In the genomic region with DNA sequence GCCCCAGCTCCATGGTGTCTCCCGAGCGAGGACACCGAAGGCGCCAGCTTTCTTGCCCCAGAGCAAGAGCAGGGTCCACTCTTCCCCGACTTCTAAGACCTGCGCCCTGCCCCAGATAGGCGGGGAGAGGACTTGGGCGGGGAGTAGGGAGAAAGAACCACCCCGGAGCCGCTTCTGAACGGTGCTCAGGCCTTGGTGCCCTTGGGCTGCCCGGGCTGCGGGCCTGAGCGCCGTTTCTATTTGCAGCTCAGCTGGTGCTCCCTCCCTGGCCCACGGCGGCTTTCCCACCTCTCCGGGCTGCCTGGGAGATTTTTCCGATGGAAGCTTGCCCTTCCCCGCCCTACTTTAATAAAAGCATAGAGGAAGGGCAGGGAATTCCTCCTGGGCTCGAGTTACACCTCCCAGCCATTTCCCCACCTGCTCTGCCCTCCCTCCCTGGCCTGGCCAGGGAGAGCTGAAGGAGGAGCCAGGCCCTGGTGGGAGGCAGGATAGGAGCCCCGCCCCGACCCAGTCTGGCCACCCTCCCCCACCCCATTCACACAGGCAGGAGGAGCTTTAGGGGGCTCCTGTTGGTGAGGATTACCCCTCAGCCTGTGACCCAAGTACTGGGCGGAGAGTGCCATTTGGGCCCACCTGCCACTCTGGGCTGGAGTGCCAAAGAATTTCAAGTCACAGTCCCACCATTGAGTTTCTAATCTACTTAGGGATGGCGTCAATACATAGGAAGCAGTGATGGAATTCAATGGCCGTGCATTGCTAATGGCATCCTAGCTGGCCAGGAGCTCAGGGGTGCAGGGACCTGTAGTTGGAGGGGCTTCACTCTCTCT, we compare ENCODE assay signal across 8 cellular contexts. TPM values are rescaled to one million over a fixed set of nuclear protein-coding genes. Genes with fewer than 3 reads are reported as not detected.
A peak's percentile ranks its signal among the peaks of the same experiment; 100 is the strongest.
DNase-seq lines count a peak whose midpoint lies in the region; ATAC-seq and TF ChIP-seq lines count a peak whose summit lies in the region.

No MANE protein-coding gene starts in this region.

- no peaks in the 10 kb centered on the region for H3K9me3 ChIP-seq in left lung
- no peaks in the 10 kb centered on the region for H3K9me3 ChIP-seq in upper lobe of right lung

- H3K27ac Mint-ChIP-seq in activated naive CD4-positive, alpha-beta T cell treated with anti-CD3 and anti-CD28 coated beads, Interleukin-2, amount 50 U/mL, for 24 hours, result no peak overlapping the region
- H3K27ac Mint-ChIP-seq in activated naive CD4-positive, alpha-beta T cell treated with anti-CD3 and anti-CD28 coated beads, Interleukin-2, amount 50 U/mL, for 72 hours, result no peak overlapping the region

- TF ChIP-seq CTCF in left lung (IDR thresholded peaks at IDR 0.05) (no peak), upper lobe of right lung (IDR thresholded peaks at IDR 0.05) (no peak)

- no peak for ATAC-seq in activated naive CD4-positive, alpha-beta T cell treated with anti-CD3 and anti-CD28 coated beads, Interleukin-2, amount 50 U/mL, for 72 hours
- ATAC-seq in left lung, result peak; percentile 56
- ATAC-seq in upper lobe of right lung, result peak; percentile 20
- ATAC-seq in HG02852 (IDR thresholded peaks at IDR 0.05; ENCODE audit: unreplicated experiment), result no peak
- no peak for ATAC-seq in GM21619 (IDR thresholded peaks at IDR 0.05; ENCODE audit: unreplicated experiment)

- DNase-seq in activated naive CD4-positive, alpha-beta T cell treated with anti-CD3 and anti-CD28 coated beads, Interleukin-2, amount 50 U/mL, for 72 hours (ENCODE audit: low spot score in 2 of 2), result no peak
- DNase-seq in cerebellar cortex (ENCODE audit: low spot score) (peak; percentile 51), left lung (peak; percentile 63 to 81), upper lobe of right lung (peak; percentile 81)
- DNase-seq in activated CD8-positive, alpha-beta memory T cell treated with anti-CD3 and anti-CD28 coated beads, Interleukin-2, amount 50 U/mL, for 48 hours, result no peak

- intact Hi-C loops in left lung (cut with DNase I) (loop anchor here in 1 of 2 donors (10.0 kb wide), 1 partner anchor 97 kb away; a partner anchor contains a TSS), upper lobe of right lung (cut with DNase I) (no loop called here)

- no peaks in the 10 kb centered on the region for H3K36me3 Mint-ChIP-seq in activated naive CD4-positive, alpha-beta T cell treated with anti-CD3 and anti-CD28 coated beads, Interleukin-2, amount 50 U/mL, for 24 hours
- no peaks in the 10 kb centered on the region for H3K36me3 Mint-ChIP-seq in activated naive CD4-positive, alpha-beta T cell treated with anti-CD3 and anti-CD28 coated beads, Interleukin-2, amount 50 U/mL, for 72 hours

- H3K4me3 Mint-ChIP-seq in activated naive CD4-positive, alpha-beta T cell treated with anti-CD3 and anti-CD28 coated beads, Interleukin-2, amount 50 U/mL, for 24 hours, result peak overlapping the region; percentile 41

- H3K27me3 ChIP-seq in left lung (peaks cover 0 to 45% of the 10 kb centered on the region in 2 donors), upper lobe of right lung (no peaks in the 10 kb centered on the region)

- peaks cover 9% of the 10 kb centered on the region for H3K4me1 Mint-ChIP-seq in activated naive CD4-positive, alpha-beta T cell treated with anti-CD3 and anti-CD28 coated beads, Interleukin-2, amount 50 U/mL, for 24 hours

- H3K27ac ChIP-seq in left lung (peak overlapping the region; percentile 62 to 80), upper lobe of right lung (no peak overlapping the region)

- H3K4me3 ChIP-seq in left lung (peak overlapping the region; percentile 66 to 68), upper lobe of right lung (peak overlapping the region; percentile 77)

- H3K27me3 Mint-ChIP-seq in activated naive CD4-positive, alpha-beta T cell treated with anti-CD3 and anti-CD28 coated beads, Interleukin-2, amount 50 U/mL, for 24 hours, result no peaks in the 10 kb centered on the region

- H3K36me3 ChIP-seq in left lung, result no peaks in the 10 kb centered on the region
- no peaks in the 10 kb centered on the region for H3K36me3 ChIP-seq in upper lobe of right lung

- H3K9me3 Mint-ChIP-seq in activated naive CD4-positive, alpha-beta T cell treated with anti-CD3 and anti-CD28 coated beads, Interleukin-2, amount 50 U/mL, for 24 hours, result no peaks in the 10 kb centered on the region
- no peaks in the 10 kb centered on the region for H3K9me3 Mint-ChIP-seq in activated naive CD4-positive, alpha-beta T cell treated with anti-CD3 and anti-CD28 coated beads, Interleukin-2, amount 50 U/mL, for 72 hours

- peaks cover 25 to 83% of the 10 kb centered on the region in 2 donors for H3K4me1 ChIP-seq in left lung
- H3K4me1 ChIP-seq in upper lobe of right lung, result peaks cover 67% of the 10 kb centered on the region

RNA-seq across cellular contexts. Expression of a gene that starts 2.0 kb away (rescaled TPM):
- under 1 TPM; 0.07 to 0.76 TPM for total RNA-seq in activated naive CD4-positive, alpha-beta T cell treated with anti-CD3 and anti-CD28 coated beads, Interleukin-2, amount 50 U/mL, for 72 hours
- 10 to 100 TPM; 25.3 to 38.7 TPM for total RNA-seq in left lung
- 25.2 TPM for total RNA-seq in upper lobe of right lung

RNA-seq across cellular contexts. Expression of a gene that starts 26.3 kb away (rescaled TPM):
- total RNA-seq in activated naive CD4-positive, alpha-beta T cell treated with anti-CD3 and anti-CD28 coated beads, Interleukin-2, amount 50 U/mL, for 72 hours, result 10 to 100 TPM; 39.8 to 50.6 TPM
- total RNA-seq in left lung, result 10 to 100 TPM; 48.0 to 50.9 TPM
- 37.4 TPM for total RNA-seq in upper lobe of right lung

RNA-seq across cellular contexts. Expression of a gene that starts 27.1 kb away (rescaled TPM):
- total RNA-seq in activated naive CD4-positive, alpha-beta T cell treated with anti-CD3 and anti-CD28 coated beads, Interleukin-2, amount 50 U/mL, for 72 hours, result 1 to 10 TPM; 3.1 to 5.6 TPM
- total RNA-seq in left lung (10 to 100 TPM; 10.7 to 12.0 TPM), upper lobe of right lung (10.6 TPM)

RNA-seq across cellular contexts. Expression of a gene that starts 56.6 kb away (rescaled TPM):
- under 1 TPM in 1 of 2 donors, not detected in 1; 0.51 TPM for total RNA-seq in activated naive CD4-positive, alpha-beta T cell treated with anti-CD3 and anti-CD28 coated beads, Interleukin-2, amount 50 U/mL, for 72 hours
- total RNA-seq in left lung (under 1 TPM in 1 of 2 donors, not detected in 1; 0.23 TPM), upper lobe of right lung (not detected)

Comparison
In these comparisons a context has a peak if more than half of its experiments do, and no peak if none do; other contexts are left out.
1. ATAC-seq: peak in left lung (single experiment) and upper lobe of right lung (single experiment); none in activated naive CD4-positive, alpha-beta T cell treated with anti-CD3 and anti-CD28 coated beads, Interleukin-2, amount 50 U/mL, for 72 hours (0 of 2), HG02852 (single experiment) and GM21619 (single experiment).
2. DNase-seq: peak in cerebellar cortex (single experiment), left lung (2 of 2) and upper lobe of right lung (single experiment); none in activated naive CD4-positive, alpha-beta T cell treated with anti-CD3 and anti-CD28 coated beads, Interleukin-2, amount 50 U/mL, for 72 hours (0 of 2) and activated CD8-positive, alpha-beta memory T cell treated with anti-CD3 and anti-CD28 coated beads, Interleukin-2, amount 50 U/mL, for 48 hours (single experiment).
3. RNA of a gene that starts 2.0 kb away (total RNA-seq): 25.3 to 38.7 TPM in left lung and 25.2 TPM in upper lobe of right lung (single experiment); 0.07 to 0.76 TPM in activated naive CD4-positive, alpha-beta T cell treated with anti-CD3 and anti-CD28 coated beads, Interleukin-2, amount 50 U/mL, for 72 hours; every median in the first group is over 10 times any median in the second.